24 cellular contexts compared by ENCODE assay signal in genomic region chr5:8253376-8253775, GRCh38.
"Had no signal": no experiment of that assay in that cellular context is flagged by ENCODE, and none has a peak within 500 bp of the region (broad histone marks: within the 10 kb centered on the region; RNA-seq: fewer than 3 reads in every experiment).

No MANE protein-coding gene starts in this region.

- H3K27me3 ChIP-seq: colonic mucosa, esophagus muscularis mucosa, esophagus squamous epithelium, foreskin keratinocyte, gastrocnemius medialis, gastroesophageal sphincter, heart left ventricle, heart right ventricle had no signal

- H3K27ac ChIP-seq: colonic mucosa, coronary artery, dorsolateral prefrontal cortex, epithelial cell of prostate, esophagus muscularis mucosa, esophagus squamous epithelium, foreskin keratinocyte, gastrocnemius medialis, gastroesophageal sphincter, heart left ventricle, heart right ventricle had no signal

- H3K36me3 ChIP-seq: colonic mucosa, esophagus muscularis mucosa, esophagus squamous epithelium, gastrocnemius medialis, gastroesophageal sphincter, heart left ventricle, heart right ventricle had no signal

- DNase-seq: colonic mucosa; cortex of kidney; dermis blood vessel endothelial cell; dorsolateral prefrontal cortex; effector CD4-positive, alpha-beta T cell; effector CD8-positive, alpha-beta T cell; effector memory CD4-positive, alpha-beta T cell; effector memory CD8-positive, alpha-beta T cell; endodermal cell; erythroblast; esophagus squamous epithelium; foreskin fibroblast; foreskin keratinocyte; foreskin melanocyte; gastrocnemius medialis; glutamatergic neuron; head of caudate nucleus; heart left ventricle; heart right ventricle had no signal

- H3K4me1 ChIP-seq: colonic mucosa, esophagus muscularis mucosa, esophagus squamous epithelium, foreskin keratinocyte, gastrocnemius medialis, gastroesophageal sphincter, heart left ventricle, heart right ventricle had no signal

- H3K4me3 ChIP-seq: colonic mucosa, coronary artery, dorsolateral prefrontal cortex, esophagus muscularis mucosa, esophagus squamous epithelium, gastrocnemius medialis, gastroesophageal sphincter, heart left ventricle, heart right ventricle had no signal

- ATAC-seq: effector memory CD8-positive, alpha-beta T cell; esophagus mucosa; foreskin keratinocyte; gastrocnemius medialis; gastroesophageal sphincter; heart left ventricle; heart right ventricle had no signal

- H3K9me3 ChIP-seq: colonic mucosa, esophagus muscularis mucosa, esophagus squamous epithelium, gastrocnemius medialis, gastroesophageal sphincter, heart left ventricle, heart right ventricle had no signal
